Comparison of ENCODE assay signal across 21 cellular contexts in the genomic region with DNA sequence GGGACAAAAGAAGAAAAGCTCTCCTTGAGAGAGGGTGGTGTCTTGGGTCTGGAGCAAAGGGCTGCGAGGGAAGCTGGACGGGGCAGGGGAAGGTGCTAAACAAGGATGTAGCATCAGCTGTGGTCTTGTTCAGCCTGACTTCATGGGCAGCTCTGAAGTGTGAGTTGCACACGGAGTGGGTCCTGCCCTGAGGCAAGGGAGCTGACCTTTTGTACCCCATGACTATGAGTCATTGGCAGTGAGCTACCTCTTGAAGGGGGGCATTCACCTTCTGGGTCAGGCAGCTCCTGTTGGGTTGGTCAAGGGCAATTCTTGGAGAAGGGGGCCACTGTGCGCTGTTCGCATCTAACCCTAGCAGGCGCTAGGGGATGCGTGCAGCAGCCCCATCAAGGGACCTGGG.
"Had no signal": no experiment of that assay in that cellular context is flagged by ENCODE, and none has a peak within 500 bp of the region (broad histone marks: within the 10 kb centered on the region; RNA-seq: fewer than 3 reads in every experiment).

No MANE protein-coding gene starts in this region.

- H3K9me3 ChIP-seq: ascending aorta, colonic mucosa, heart right ventricle, neutrophil, pancreas, upper lobe of right lung had no signal

- H3K4me3 ChIP-seq: ascending aorta, colonic mucosa, heart right ventricle, pancreas, smooth muscle cell, upper lobe of right lung had no signal

- H3K27ac ChIP-seq: ascending aorta, colonic mucosa, heart right ventricle, neutrophil, pancreas, upper lobe of right lung had no signal

- H3K27ac Mint-ChIP-seq: activated B cell treated with CpG ODN at 0.5 μM for 24 hours; activated CD4-positive, alpha-beta memory T cell treated with anti-CD3 and anti-CD28 coated beads, Interleukin-2, amount 10 ng/mL, durations not matched to agents 7 days and 5 days; activated CD8-positive, alpha-beta memory T cell treated with anti-CD3 and anti-CD28 coated beads, Interleukin-2, amount 10 ng/mL, durations not matched to agents 7 days and 5 days; activated T-helper 2 cell treated with anti-CD3 and anti-CD28 coated beads, Interferon-gamma antibody, Interleukin-2, Interleukin-4, amounts not matched to agents 10 μg/mL and 5 μg/mL and 100 μg/mL, durations not matched to agents 14 hours and 24 hours and 36 hours; memory B cell; naive thymus-derived CD4-positive, alpha-beta T cell; stimulated activated naive B cell treated with anti-CD40 and anti-IgM and Interleukin-4, amounts not matched to agents 10 μg/mL and 1 μg/mL and 100 μg/mL, for 72 hours had no signal

- H3K27me3 ChIP-seq: ascending aorta, colonic mucosa, heart right ventricle, neutrophil, pancreas, upper lobe of right lung had no signal

- H3K4me2 ChIP-seq: smooth muscle cell had no signal

- H3K4me1 ChIP-seq: ascending aorta, colonic mucosa, upper lobe of right lung had no signal

- DNase-seq: activated B cell treated with CpG ODN at 0.5 μM for 24 hours; activated CD4-positive, alpha-beta memory T cell treated with anti-CD3 and anti-CD28 coated beads, Interleukin-2, amount 10 ng/mL, durations not matched to agents 7 days and 5 days; activated CD4-positive, alpha-beta T cell treated with anti-CD3 and anti-CD28 coated beads for 4 hours; activated CD8-positive, alpha-beta memory T cell treated with anti-CD3 and anti-CD28 coated beads, Interleukin-2, amount 10 ng/mL, durations not matched to agents 7 days and 5 days; activated naive CD4-positive, alpha-beta T cell treated with Interleukin-2 at 50 U/mL for 16 hours; colonic mucosa; heart right ventricle; kidney glomerular epithelial cell; left ventricle myocardium superior; naive thymus-derived CD4-positive, alpha-beta T cell; pancreas; stimulated activated CD4-positive, alpha-beta T cell treated with anti-CD3 and anti-CD28 coated beads, Interleukin-4, amount 100 ng/mL, for 24 hours; stimulated activated naive B cell treated with anti-CD40 and anti-IgM and Interleukin-4, amounts not matched to agents 10 μg/mL and 1 μg/mL and 100 μg/mL, for 72 hours; upper lobe of right lung had no signal

- ATAC-seq: activated CD8-positive, alpha-beta memory T cell treated with anti-CD3 and anti-CD28 coated beads, Interleukin-2, amount 10 ng/mL, durations not matched to agents 7 days and 5 days; heart right ventricle; left ventricle myocardium superior; naive thymus-derived CD4-positive, alpha-beta T cell; pancreas; sciatic nerve; upper lobe of right lung had no signal

- H3K36me3 Mint-ChIP-seq: memory B cell; naive thymus-derived CD4-positive, alpha-beta T cell; stimulated activated naive B cell treated with anti-CD40 and anti-IgM and Interleukin-4, amounts not matched to agents 10 μg/mL and 1 μg/mL and 100 μg/mL, for 72 hours had no signal

- H3K9me3 Mint-ChIP-seq: activated B cell treated with CpG ODN at 0.5 μM for 24 hours; activated CD4-positive, alpha-beta memory T cell treated with anti-CD3 and anti-CD28 coated beads, Interleukin-2, amount 10 ng/mL, durations not matched to agents 7 days and 5 days; central memory CD8-positive, alpha-beta T cell; memory B cell had no signal

- H3K36me3 ChIP-seq: ascending aorta, colonic mucosa, heart right ventricle, neutrophil, pancreas, upper lobe of right lung had no signal

- H3K4me1 Mint-ChIP-seq: activated B cell treated with CpG ODN at 0.5 μM for 24 hours; central memory CD8-positive, alpha-beta T cell; memory B cell had no signal

- H3K4me3 Mint-ChIP-seq: activated B cell treated with CpG ODN at 0.5 μM for 24 hours; activated CD4-positive, alpha-beta memory T cell treated with anti-CD3 and anti-CD28 coated beads, Interleukin-2, amount 10 ng/mL, durations not matched to agents 7 days and 5 days; activated CD8-positive, alpha-beta memory T cell treated with anti-CD3 and anti-CD28 coated beads, Interleukin-2, amount 10 ng/mL, durations not matched to agents 7 days and 5 days; central memory CD8-positive, alpha-beta T cell; memory B cell; naive thymus-derived CD4-positive, alpha-beta T cell; stimulated activated naive B cell treated with anti-CD40 and anti-IgM and Interleukin-4, amounts not matched to agents 10 μg/mL and 1 μg/mL and 100 μg/mL, for 72 hours had no signal
